1 cellular context compared by ENCODE assay signal in genomic region chr20:59064214-59064722, GRCh38.
TF ChIP-seq lines count a peak whose summit lies in the region.

No MANE protein-coding gene starts in this region.

TF ChIP-seq in HEK293, 187 proteins besides CTCF, POLR2A, EP300 and RAD21 (continued from another document):
- TF ChIP-seq, protein P1, sequence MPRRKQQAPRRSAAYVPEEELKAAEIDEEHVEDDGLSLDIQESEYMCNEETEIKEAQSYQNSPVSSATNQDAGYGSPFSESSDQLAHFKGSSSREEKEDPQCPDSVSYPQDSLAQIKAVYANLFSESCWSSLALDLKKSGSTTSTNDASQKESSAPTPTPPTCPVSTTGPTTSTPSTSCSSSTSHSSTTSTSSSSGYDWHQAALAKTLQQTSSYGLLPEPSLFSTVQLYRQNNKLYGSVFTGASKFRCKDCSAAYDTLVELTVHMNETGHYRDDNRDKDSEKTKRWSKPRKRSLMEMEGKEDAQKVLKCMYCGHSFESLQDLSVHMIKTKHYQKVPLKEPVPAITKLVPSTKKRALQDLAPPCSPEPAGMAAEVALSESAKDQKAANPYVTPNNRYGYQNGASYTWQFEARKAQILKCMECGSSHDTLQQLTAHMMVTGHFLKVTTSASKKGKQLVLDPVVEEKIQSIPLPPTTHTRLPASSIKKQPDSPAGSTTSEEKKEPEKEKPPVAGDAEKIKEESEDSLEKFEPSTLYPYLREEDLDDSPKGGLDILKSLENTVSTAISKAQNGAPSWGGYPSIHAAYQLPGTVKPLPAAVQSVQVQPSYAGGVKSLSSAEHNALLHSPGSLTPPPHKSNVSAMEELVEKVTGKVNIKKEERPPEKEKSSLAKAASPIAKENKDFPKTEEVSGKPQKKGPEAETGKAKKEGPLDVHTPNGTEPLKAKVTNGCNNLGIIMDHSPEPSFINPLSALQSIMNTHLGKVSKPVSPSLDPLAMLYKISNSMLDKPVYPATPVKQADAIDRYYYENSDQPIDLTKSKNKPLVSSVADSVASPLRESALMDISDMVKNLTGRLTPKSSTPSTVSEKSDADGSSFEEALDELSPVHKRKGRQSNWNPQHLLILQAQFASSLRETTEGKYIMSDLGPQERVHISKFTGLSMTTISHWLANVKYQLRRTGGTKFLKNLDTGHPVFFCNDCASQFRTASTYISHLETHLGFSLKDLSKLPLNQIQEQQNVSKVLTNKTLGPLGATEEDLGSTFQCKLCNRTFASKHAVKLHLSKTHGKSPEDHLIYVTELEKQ (tag by site-specific recombination; IDR thresholded peaks at IDR 0.05; ENCODE audit: borderline replicate concordance) = peak; percentile 61
- TF ChIP-seq, protein P2, sequence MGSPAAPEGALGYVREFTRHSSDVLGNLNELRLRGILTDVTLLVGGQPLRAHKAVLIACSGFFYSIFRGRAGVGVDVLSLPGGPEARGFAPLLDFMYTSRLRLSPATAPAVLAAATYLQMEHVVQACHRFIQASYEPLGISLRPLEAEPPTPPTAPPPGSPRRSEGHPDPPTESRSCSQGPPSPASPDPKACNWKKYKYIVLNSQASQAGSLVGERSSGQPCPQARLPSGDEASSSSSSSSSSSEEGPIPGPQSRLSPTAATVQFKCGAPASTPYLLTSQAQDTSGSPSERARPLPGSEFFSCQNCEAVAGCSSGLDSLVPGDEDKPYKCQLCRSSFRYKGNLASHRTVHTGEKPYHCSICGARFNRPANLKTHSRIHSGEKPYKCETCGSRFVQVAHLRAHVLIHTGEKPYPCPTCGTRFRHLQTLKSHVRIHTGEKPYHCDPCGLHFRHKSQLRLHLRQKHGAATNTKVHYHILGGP (tag by site-specific recombination; IDR thresholded peaks at IDR 0.05) = no peak
- TF ChIP-seq SP3 (tag by site-specific recombination; IDR thresholded peaks at IDR 0.05) = no peak
TF ChIP-seq in HEK293: peak in this region for 13.
